Comparison of ENCODE assay signal across 8 cellular contexts in the genomic region with DNA sequence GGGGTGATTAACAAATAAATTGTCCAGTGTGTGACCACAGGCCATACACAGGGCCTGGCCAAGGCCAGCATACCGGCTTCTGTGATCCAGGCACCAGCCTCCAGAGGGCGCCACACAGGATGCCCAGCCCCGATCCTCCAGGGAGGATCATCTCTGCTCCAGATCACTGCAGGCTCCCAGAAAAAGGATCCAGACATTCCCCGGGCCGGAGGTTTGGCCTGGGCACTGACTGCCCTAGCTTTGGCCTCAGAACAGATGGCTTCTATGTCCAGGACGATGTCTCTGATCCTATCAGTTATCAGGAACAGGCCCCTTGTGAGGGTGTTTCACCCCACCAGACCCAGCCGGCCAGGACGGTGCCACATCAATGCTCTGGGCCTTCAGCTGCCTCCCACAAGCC.
DNase-seq lines count a peak whose midpoint lies in the region; ATAC-seq and TF ChIP-seq lines count a peak whose summit lies in the region.

No MANE protein-coding gene starts in this region.

- no peak overlapping the region for H3K27ac ChIP-seq in OCI-LY3 (ENCODE audit: low read length)

- no peaks in the 10 kb centered on the region for H4K20me1 ChIP-seq in OCI-LY3 (ENCODE audit: insufficient read depth, low read length)

- no peaks in the 10 kb centered on the region for H3K9me3 ChIP-seq in OCI-LY3 (ENCODE audit: insufficient read depth, low read length)

- peak; percentile 35 for DNase-seq in DMS53 treated with DMSO at 0.1 percent for 48 hours (lab: John Stamatoyannopoulos, UW; ENCODE audit: unreplicated experiment)
- peak; percentile 18 for DNase-seq in cerebellum (ENCODE audit: low spot score)
- peak; percentile 44 for DNase-seq in medulla oblongata (ENCODE audit: extremely low spot score)
- DNase-seq in SIG-M5 (lab: John Stamatoyannopoulos, UW): no peak

- peak overlapping the region; percentile 1; the same call in 1 of the 2 replicates for H3K9ac ChIP-seq in OCI-LY3 (ENCODE audit: low read length)

- TF ChIP-seq CTCF in OCI-LY3 (IDR thresholded peaks at IDR 0.05; ENCODE audit: low read depth, low read length): peak; percentile 90

- peaks cover 32% of the 10 kb centered on the region for H3K4me1 ChIP-seq in OCI-LY3 (ENCODE audit: low read length)

- H3K79me2 ChIP-seq in OCI-LY3 (ENCODE audit: low read length): no peaks in the 10 kb centered on the region

- H3K36me3 ChIP-seq in OCI-LY3 (replicated peaks; ENCODE audit: low read depth, low read length): no peaks in the 10 kb centered on the region

- peak overlapping the region; percentile 84 for H2AFZ ChIP-seq in OCI-LY3 (ENCODE audit: low read depth, low read length)

- H3K4me3 ChIP-seq in OCI-LY3 (ENCODE audit: low read length): no peak overlapping the region

- ATAC-seq in GM21447 (IDR thresholded peaks at IDR 0.05; ENCODE audit: unreplicated experiment) (peak; percentile 50), GM21526 (IDR thresholded peaks at IDR 0.05; ENCODE audit: low FRiP score, unreplicated experiment) (no peak), HG03571 (IDR thresholded peaks at IDR 0.05; ENCODE audit: unreplicated experiment) (no peak)

- peak overlapping the region; percentile 32 for H3K4me2 ChIP-seq in OCI-LY3 (ENCODE audit: low read length)

- no peaks in the 10 kb centered on the region for H3K27me3 ChIP-seq in OCI-LY3 (ENCODE audit: low read depth, low read length)
